Comparison of ENCODE assay signal across 9 cellular contexts in the genomic region with DNA sequence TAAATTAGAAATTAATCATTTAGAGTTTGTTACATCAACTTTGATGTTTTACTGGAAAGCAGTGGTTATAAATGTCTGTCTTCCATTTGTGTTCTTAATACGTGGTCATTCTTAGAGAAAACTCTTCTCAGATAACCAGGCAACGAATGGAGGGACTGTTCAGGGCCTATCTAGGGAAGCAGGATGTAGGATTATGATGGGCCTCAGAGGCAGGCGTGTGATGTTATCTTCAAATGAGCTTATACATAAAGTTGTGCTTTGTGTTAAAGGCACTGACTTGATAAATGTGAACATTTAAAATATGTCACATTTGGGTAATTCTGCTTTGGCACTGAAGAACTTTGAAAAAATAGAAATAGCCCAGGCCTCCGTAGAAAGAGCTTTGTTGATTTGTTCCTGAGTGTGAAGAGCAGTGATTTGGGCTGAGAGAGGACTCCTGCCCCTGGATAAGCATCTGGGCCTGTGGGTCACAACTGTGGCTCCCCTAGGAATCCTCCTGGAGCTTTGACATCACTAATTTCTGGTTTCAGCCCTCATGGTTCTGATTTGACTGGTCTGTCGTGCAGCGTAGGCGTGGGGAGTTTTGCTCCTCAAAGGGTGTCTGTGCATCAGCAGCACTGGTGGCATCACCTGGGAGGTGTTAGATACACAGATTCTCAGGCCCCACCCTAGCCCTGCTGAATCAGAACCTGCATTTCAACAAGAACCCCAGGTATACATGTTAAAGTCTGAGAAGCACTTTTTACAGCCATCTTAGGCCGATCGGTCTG. TPM values are rescaled to one million over a fixed set of nuclear protein-coding genes. Genes with fewer than 3 reads are reported as not detected.
DNase-seq lines count a peak whose midpoint lies in the region; ATAC-seq and TF ChIP-seq lines count a peak whose summit lies in the region.
"Had no signal": no experiment of that assay in that cellular context is flagged by ENCODE, and none has a peak within 500 bp of the region (broad histone marks: within the 10 kb centered on the region; RNA-seq: fewer than 3 reads in every experiment).

No MANE protein-coding gene starts in this region.

- no peaks in the 10 kb centered on the region for H3K27me3 ChIP-seq in dorsolateral prefrontal cortex

- intact Hi-C loops in dorsolateral prefrontal cortex (cut with DNase I), result no loop called here

- peak; percentile 26 for DNase-seq in activated CD4-positive, CD25-positive, alpha-beta regulatory T cell treated with anti-CD3 and anti-CD28 coated beads, Interleukin-2, amount 50 U/mL, for 16 hours (ENCODE audit: low read depth, low spot score)
- DNase-seq in stimulated activated CD4-positive, alpha-beta T cell treated with anti-CD3 and anti-CD28 coated beads, Interleukin-1b, Interleukin-23, amount 100 ng/mL, for 48 hours, result peak; percentile 77
- DNase-seq in Kasumi-1 (lab: John Stamatoyannopoulos, UW), result no peak
- no peak for DNase-seq in amniotic stem cell (lab: John Stamatoyannopoulos, UW)
- DNase-seq in NCI-H2029 treated with DMSO at 0.1 percent for 48 hours (lab: John Stamatoyannopoulos, UW), result no peak
- no peak for DNase-seq in dorsolateral prefrontal cortex
- DNase-seq: activated gamma-delta T cell had no signal

- ATAC-seq in GM18907 (IDR thresholded peaks at IDR 0.05; ENCODE audit: unreplicated experiment) (peak; percentile 87), HG02623 (IDR thresholded peaks at IDR 0.05; ENCODE audit: unreplicated experiment) (peak; percentile 76)

- no peak for TF ChIP-seq CTCF in dorsolateral prefrontal cortex (IDR thresholded peaks at IDR 0.05 in 54 of 56, conservative IDR thresholded peaks at IDR 0.05 in 2 of 56; ENCODE audit: low read depth in 1 of 56, partially characterized antibody in 56 of 56)

- H3K4me3 ChIP-seq in dorsolateral prefrontal cortex, result no peak overlapping the region

- H3K27ac ChIP-seq in dorsolateral prefrontal cortex, result no peak overlapping the region

RNA-seq across cellular contexts. Expression of gene SAMD4A, which starts 55.4 kb away (rescaled TPM):
- 100 to 1,000 TPM in 2 of 120 experiments, 10 to 100 TPM in 118; 28.4 to 174 (median 49.6) TPM for total RNA-seq in dorsolateral prefrontal cortex

Comparison
In these comparisons a context has a peak if more than half of its experiments do, and no peak if none do; other contexts are left out.
1. DNase-seq: peak in activated CD4-positive, CD25-positive, alpha-beta regulatory T cell treated with anti-CD3 and anti-CD28 coated beads, Interleukin-2, amount 50 U/mL, for 16 hours (single experiment) and stimulated activated CD4-positive, alpha-beta T cell treated with anti-CD3 and anti-CD28 coated beads, Interleukin-1b, Interleukin-23, amount 100 ng/mL, for 48 hours (single experiment); none in Kasumi-1 (0 of 2), amniotic stem cell (single experiment), NCI-H2029 treated with DMSO at 0.1 percent for 48 hours (single experiment) and dorsolateral prefrontal cortex (0 of 10).